ENCODE assay signal across 10 cellular contexts in genomic region chr13:51923983-51924539, GRCh38.
DNase-seq lines count a peak whose midpoint lies in the region; ATAC-seq and TF ChIP-seq lines count a peak whose summit lies in the region.
"Had no signal": no experiment of that assay in that cellular context is flagged by ENCODE, and none has a peak within 500 bp of the region (broad histone marks: within the 10 kb centered on the region; RNA-seq: fewer than 3 reads in every experiment).

No MANE protein-coding gene starts in this region.

- no peak overlapping the region for H3K27ac ChIP-seq in liver (ENCODE audit: low read depth in 1 of 2, low read length in 2 of 2)

- TF ChIP-seq RAD21 in liver (IDR thresholded peaks at IDR 0.05): peak; percentile 65 to 75

- H3K4me3 ChIP-seq in liver (ENCODE audit: low read depth in 1 of 3, low read length in 3 of 3): no peak overlapping the region

- no peaks in the 10 kb centered on the region for H3K9me3 ChIP-seq in liver (ENCODE audit: control insufficient read depth in 4 of 4, low read length in 3 of 4)

- CTCF ChIA-PET in activated CD8-positive, alpha-beta T cell treated with anti-CD3 and anti-CD28 coated beads for 36 hours (lab: Charles Lee): interaction anchor here (1.0 to 2.4 kb wide), 4 partner anchors 10 to 204 kb away, joined by 3 to 13 read pairs (median 4); no protein-coding TSS in a partner anchor

- H3K27ac Mint-ChIP-seq in activated CD8-positive, alpha-beta T cell treated with anti-CD3 and anti-CD28 coated beads for 36 hours: no peak overlapping the region
- H3K27ac Mint-ChIP-seq: dendritic cell treated with granulocyte-macrophage colony-stimulating factor and Interleukin-4, amounts not matched to agents 40 ng/mL and 50 ng/mL, for 4 days; IgD-negative memory B cell had no signal

- WGBS in liver: 69% methylated on average over 3 of the region's 3 CpGs

- peaks cover 0 to 11% (median 5%) of the 10 kb centered on the region in 4 donors for H3K4me1 ChIP-seq in liver (ENCODE audit: control insufficient read depth in 4 of 4, insufficient read depth in 4 of 4, low read length in 3 of 4)

- DNase-seq in DMS53 (lab: John Stamatoyannopoulos, UW) (peak; percentile 81), kidney glomerular epithelial cell (lab: John Stamatoyannopoulos, UW) (no peak), activated gamma-delta T cell treated with Interleukin-2 at 50 U/mL for 16 hours (no peak), dedifferentiated amniotic fluid mesenchymal stem cell (ENCODE audit: extremely low spot score) (no peak), head of caudate nucleus (no peak)
- peak; percentile 32 for DNase-seq in activated CD8-positive, alpha-beta T cell treated with anti-CD3 and anti-CD28 coated beads for 36 hours

- TF ChIP-seq CTCF in activated CD8-positive, alpha-beta T cell treated with anti-CD3 and anti-CD28 coated beads for 36 hours (IDR thresholded peaks at IDR 0.05): peak; percentile 21
- peak; percentile 42 for TF ChIP-seq CTCF in liver (IDR thresholded peaks at IDR 0.05; ENCODE audit: low read depth, low read length, missing input control)

- ATAC-seq in HG02610 (IDR thresholded peaks at IDR 0.05; ENCODE audit: unreplicated experiment): peak; percentile 58
- peak; percentile 65 for ATAC-seq in activated CD8-positive, alpha-beta T cell treated with anti-CD3 and anti-CD28 coated beads for 36 hours

- no peaks in the 10 kb centered on the region for H3K9me3 Mint-ChIP-seq in activated CD8-positive, alpha-beta T cell treated with anti-CD3 and anti-CD28 coated beads for 36 hours
- H3K9me3 Mint-ChIP-seq: dendritic cell treated with granulocyte-macrophage colony-stimulating factor and Interleukin-4, amounts not matched to agents 40 ng/mL and 50 ng/mL, for 4 days; IgD-negative memory B cell had no signal

- H3K27me3 Mint-ChIP-seq in activated CD8-positive, alpha-beta T cell treated with anti-CD3 and anti-CD28 coated beads for 36 hours: peaks cover 8% of the 10 kb centered on the region

- H3K27me3 ChIP-seq in liver (ENCODE audit: control insufficient read depth in 4 of 4, insufficient read depth in 4 of 4, low read length in 3 of 4): no peaks in the 10 kb centered on the region

- POLR2A ChIA-PET in activated CD8-positive, alpha-beta T cell treated with anti-CD3 and anti-CD28 coated beads for 36 hours (lab: Charles Lee): no interaction called here

- H3K9ac ChIP-seq in liver (ENCODE audit: low read depth in 1 of 2, low read length in 2 of 2): no peak overlapping the region

- H3K36me3 ChIP-seq in liver (ENCODE audit: control insufficient read depth in 4 of 4, insufficient read depth in 3 of 4, low read depth in 1 of 4, low read length in 3 of 4): peaks cover 0 to 6% (median 1%) of the 10 kb centered on the region in 4 donors

- intact Hi-C loops in activated CD8-positive, alpha-beta T cell treated with anti-CD3 and anti-CD28 coated beads for 36 hours (cut with micrococcal nuclease): no loop called here
- intact Hi-C loops in head of caudate nucleus (cut with DNase I): no loop called here

- peaks cover 7% of the 10 kb centered on the region for H3K4me1 Mint-ChIP-seq in activated CD8-positive, alpha-beta T cell treated with anti-CD3 and anti-CD28 coated beads for 36 hours (ENCODE audit: low read depth)

- H3K4me3 Mint-ChIP-seq in activated CD8-positive, alpha-beta T cell treated with anti-CD3 and anti-CD28 coated beads for 36 hours: no peak overlapping the region
- H3K4me3 Mint-ChIP-seq: dendritic cell treated with granulocyte-macrophage colony-stimulating factor and Interleukin-4, amounts not matched to agents 40 ng/mL and 50 ng/mL, for 4 days had no signal

- H3K36me3 Mint-ChIP-seq in activated CD8-positive, alpha-beta T cell treated with anti-CD3 and anti-CD28 coated beads for 36 hours (ENCODE audit: low read depth): no peaks in the 10 kb centered on the region
- H3K36me3 Mint-ChIP-seq: IgD-negative memory B cell had no signal

TF ChIP-seq in liver, 16 proteins besides CTCF, POLR2A, EP300 and RAD21:
- TF ChIP-seq, protein P1, sequence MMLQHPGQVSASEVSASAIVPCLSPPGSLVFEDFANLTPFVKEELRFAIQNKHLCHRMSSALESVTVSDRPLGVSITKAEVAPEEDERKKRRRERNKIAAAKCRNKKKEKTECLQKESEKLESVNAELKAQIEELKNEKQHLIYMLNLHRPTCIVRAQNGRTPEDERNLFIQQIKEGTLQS (IDR thresholded peaks at IDR 0.05): no peak
- TF ChIP-seq EGR1 (IDR thresholded peaks at IDR 0.05; ENCODE audit: low read depth in 2 of 2) (no peak), GABPA (IDR thresholded peaks at IDR 0.05 in 1 of 2, conservative IDR thresholded peaks at IDR 0.05 in 1 of 2) (no peak), JUND (IDR thresholded peaks at IDR 0.05) (no peak), FOXA2 (IDR thresholded peaks at IDR 0.05) (no peak), HNF4A (conservative IDR thresholded peaks at IDR 0.05) (peak; percentile 78 to 84), SP1 (IDR thresholded peaks at IDR 0.05) (no peak), RXRA (IDR thresholded peaks at IDR 0.05) (peak in 1 of 2 donors; percentile 34), HNF4G (IDR thresholded peaks at IDR 0.05) (peak; percentile 69)
- TF ChIP-seq, protein P2, sequence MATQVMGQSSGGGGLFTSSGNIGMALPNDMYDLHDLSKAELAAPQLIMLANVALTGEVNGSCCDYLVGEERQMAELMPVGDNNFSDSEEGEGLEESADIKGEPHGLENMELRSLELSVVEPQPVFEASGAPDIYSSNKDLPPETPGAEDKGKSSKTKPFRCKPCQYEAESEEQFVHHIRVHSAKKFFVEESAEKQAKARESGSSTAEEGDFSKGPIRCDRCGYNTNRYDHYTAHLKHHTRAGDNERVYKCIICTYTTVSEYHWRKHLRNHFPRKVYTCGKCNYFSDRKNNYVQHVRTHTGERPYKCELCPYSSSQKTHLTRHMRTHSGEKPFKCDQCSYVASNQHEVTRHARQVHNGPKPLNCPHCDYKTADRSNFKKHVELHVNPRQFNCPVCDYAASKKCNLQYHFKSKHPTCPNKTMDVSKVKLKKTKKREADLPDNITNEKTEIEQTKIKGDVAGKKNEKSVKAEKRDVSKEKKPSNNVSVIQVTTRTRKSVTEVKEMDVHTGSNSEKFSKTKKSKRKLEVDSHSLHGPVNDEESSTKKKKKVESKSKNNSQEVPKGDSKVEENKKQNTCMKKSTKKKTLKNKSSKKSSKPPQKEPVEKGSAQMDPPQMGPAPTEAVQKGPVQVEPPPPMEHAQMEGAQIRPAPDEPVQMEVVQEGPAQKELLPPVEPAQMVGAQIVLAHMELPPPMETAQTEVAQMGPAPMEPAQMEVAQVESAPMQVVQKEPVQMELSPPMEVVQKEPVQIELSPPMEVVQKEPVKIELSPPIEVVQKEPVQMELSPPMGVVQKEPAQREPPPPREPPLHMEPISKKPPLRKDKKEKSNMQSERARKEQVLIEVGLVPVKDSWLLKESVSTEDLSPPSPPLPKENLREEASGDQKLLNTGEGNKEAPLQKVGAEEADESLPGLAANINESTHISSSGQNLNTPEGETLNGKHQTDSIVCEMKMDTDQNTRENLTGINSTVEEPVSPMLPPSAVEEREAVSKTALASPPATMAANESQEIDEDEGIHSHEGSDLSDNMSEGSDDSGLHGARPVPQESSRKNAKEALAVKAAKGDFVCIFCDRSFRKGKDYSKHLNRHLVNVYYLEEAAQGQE (IDR thresholded peaks at IDR 0.05): no peak

Comparison
In these comparisons a context has a peak if more than half of its experiments do, and no peak if none do; other contexts are left out.
1. DNase-seq: peak in DMS53 (single experiment) and activated CD8-positive, alpha-beta T cell treated with anti-CD3 and anti-CD28 coated beads for 36 hours (single experiment); none in kidney glomerular epithelial cell (single experiment), activated gamma-delta T cell treated with Interleukin-2 at 50 U/mL for 16 hours (single experiment), dedifferentiated amniotic fluid mesenchymal stem cell (single experiment) and head of caudate nucleus (0 of 42).